ENCODE assay signal across 9 cellular contexts in genomic region chr6:53796791-53797190, GRCh38. TPM values are rescaled to one million over a fixed set of nuclear protein-coding genes. Genes with fewer than 3 reads are reported as not detected.
DNase-seq lines count a peak whose midpoint lies in the region; ATAC-seq and TF ChIP-seq lines count a peak whose summit lies in the region.
"Had no signal": no experiment of that assay in that cellular context is flagged by ENCODE, and none has a peak within 500 bp of the region (broad histone marks: within the 10 kb centered on the region; RNA-seq: fewer than 3 reads in every experiment).

No MANE protein-coding gene starts in this region.

- no peak overlapping the region for H3K9ac ChIP-seq in HUES48 (ENCODE audit: low read depth, low read length)

- no peak for TF ChIP-seq CTCF in stomach (IDR thresholded peaks at IDR 0.05)

- H3K27me3 ChIP-seq in HUES48 (ENCODE audit: control insufficient read depth, insufficient read depth, low read length): peaks cover 24% of the 10 kb centered on the region
- H3K27me3 ChIP-seq in stomach: no peaks in the 10 kb centered on the region

- no peak for TF ChIP-seq EP300 in stomach (IDR thresholded peaks at IDR 0.05)

- no peak for ATAC-seq in left lobe of liver

- intact Hi-C loops in stomach (cut with DNase I; ENCODE audit: low total_unique reads): loop anchor here (10.0 kb wide), 1 partner anchor 158 kb away; no protein-coding TSS in a partner anchor

- H3K27ac ChIP-seq in HUES48 (ENCODE audit: low read depth, low read length) (no peak overlapping the region), stomach (peak overlapping the region; percentile 39 to 91 (median 87))

- H3K36me3 ChIP-seq in HUES48 (ENCODE audit: control insufficient read depth, insufficient read depth, low read length) (no peaks in the 10 kb centered on the region), stomach (no peaks in the 10 kb centered on the region)

- H3K4me3 ChIP-seq in HUES48 (ENCODE audit: low read depth, low read length) (peak overlapping the region; percentile 97), stomach (peak overlapping the region; percentile 76 to 94 (median 88))

- H3K4me1 ChIP-seq in HUES48 (ENCODE audit: control insufficient read depth, insufficient read depth, low read length) (peaks cover 16% of the 10 kb centered on the region), stomach (peaks cover 14 to 53% (median 41%) of the 10 kb centered on the region in 4 donors)

- TF ChIP-seq POLR2A in stomach (IDR thresholded peaks at IDR 0.05): no peak

- 28 to 44% (median 35%) methylated on average over 5 of the region's 5 CpGs for WGBS in stomach, 5 donors

- DNase-seq in amniotic stem cell (lab: John Stamatoyannopoulos, UW) (peak; percentile 38), iris pigment epithelial cell (ENCODE audit: low read depth) (peak; percentile 47), stomach (no peak), DMS53 (lab: John Stamatoyannopoulos, UW) (no peak), NOMO-1 treated with dmso at 0.1 percent for 144 hours (lab: John Stamatoyannopoulos, UW; ENCODE audit: unreplicated experiment) (no peak), left lobe of liver (ENCODE audit: low spot score) (no peak), glomerular visceral epithelial cell (ENCODE audit: extremely low spot score) (no peak)
- DNase-seq: activated naive CD8-positive, alpha-beta T cell treated with anti-CD3 and anti-CD28 coated beads for 36 hours had no signal

- no peaks in the 10 kb centered on the region for H3K9me3 ChIP-seq in HUES48 (ENCODE audit: control insufficient read depth, insufficient read depth, low read length)
- H3K9me3 ChIP-seq in stomach: no peaks in the 10 kb centered on the region

RNA-seq across cellular contexts. Expression of gene LRRC1, which starts 2.0 kb away (rescaled TPM):
- 10 to 100 TPM in 3 of 5 donors, 1 to 10 TPM in 2; 2.9 to 50.4 (median 35.1) TPM for total RNA-seq in stomach
- polyA plus RNA-seq in stomach: 10 to 100 TPM in 2 of 3 donors, 1 to 10 TPM in 1; 6.7 to 12.2 (median 12.2) TPM
- total RNA-seq in left lobe of liver: 1.0 TPM

Comparison
In these comparisons a context has a peak if more than half of its experiments do, and no peak if none do; other contexts are left out.
1. DNase-seq: peak in amniotic stem cell (single experiment) and iris pigment epithelial cell (single experiment); none in stomach (single experiment), DMS53 (single experiment), NOMO-1 treated with dmso at 0.1 percent for 144 hours (single experiment), left lobe of liver (single experiment) and glomerular visceral epithelial cell (single experiment).